ENCODE assay signal across 8 cellular contexts in genomic region chr16:8961811-8962390, GRCh38. TPM values are rescaled to one million over a fixed set of nuclear protein-coding genes. Genes with fewer than 3 reads are reported as not detected.
A peak's percentile ranks its signal among the peaks of the same experiment; 100 is the strongest.
DNase-seq lines count a peak whose midpoint lies in the region; ATAC-seq and TF ChIP-seq lines count a peak whose summit lies in the region.

No MANE protein-coding gene starts in this region.

- no peaks in the 10 kb centered on the region for H3K9me3 ChIP-seq in H9 (ENCODE audit: control insufficient read depth, low read depth, low read length)
- no peaks in the 10 kb centered on the region for H3K9me3 ChIP-seq in SK-N-MC (ENCODE audit: low read depth, low read length)
- no peaks in the 10 kb centered on the region for H3K9me3 ChIP-seq in gastrocnemius medialis

- H3K36me3 ChIP-seq in SK-N-MC (ENCODE audit: insufficient read depth, low read length) (no peaks in the 10 kb centered on the region), gastrocnemius medialis (no peaks in the 10 kb centered on the region)

- H4K5ac ChIP-seq in H9 (ENCODE audit: insufficient read length, low read depth, low read length), result no peak overlapping the region

- TF ChIP-seq POLR2A in gastrocnemius medialis (IDR thresholded peaks at IDR 0.05), result no peak

- H3K27me3 Mint-ChIP-seq in H9 (ENCODE audit: low read depth), result peaks cover 16% of the 10 kb centered on the region

- H3K79me1 ChIP-seq in H9 (ENCODE audit: insufficient read depth, low read depth, low read length, poor library complexity, severe bottlenecking), result peaks cover 4% of the 10 kb centered on the region

- no peak overlapping the region for H2BK5ac ChIP-seq in H9 (ENCODE audit: insufficient read length, low read length)

- H3K4me1 ChIP-seq in H9 (ENCODE audit: insufficient read depth, low read length) (peaks cover 30% of the 10 kb centered on the region), gastrocnemius medialis (peaks cover 55 to 60% of the 10 kb centered on the region in 2 donors)

- no peak overlapping the region for H2BK12ac ChIP-seq in H9 (ENCODE audit: insufficient read length, low read depth, low read length)

- H2BK20ac ChIP-seq in H9 (ENCODE audit: low read depth, low read length, poor library complexity, severe bottlenecking), result no peak overlapping the region

- no peak overlapping the region for H2AK5ac ChIP-seq in H9 (ENCODE audit: insufficient read length, low read length)

- no CpG with 5 or more reads among the region's 15 CpGs for WGBS in H9 (ENCODE audit: extremely low coverage, insufficient read length, low lambda C conversion rate)

- H3K4me1 Mint-ChIP-seq in H9, result peaks cover 60 to 68% of the 10 kb centered on the region in 2 experiments

- H2BK120ac ChIP-seq in H9 (ENCODE audit: low read depth, low read length, poor library complexity, severe bottlenecking), result no peak overlapping the region

- H3K27ac Mint-ChIP-seq in H9, result peak overlapping the region in 2 of 3 experiments; percentile 66 to 91; a peak in 5 of 7 replicates

- H3T11ph ChIP-seq in H9 (ENCODE audit: low read length), result no peak overlapping the region

- peak overlapping the region; percentile 89 for H3K4me2 ChIP-seq in H9 (ENCODE audit: insufficient read depth, insufficient read length, low read length)

- H3K4ac ChIP-seq in H9 (ENCODE audit: low read depth, low read length), result no peak overlapping the region

- H3K27ac ChIP-seq in H9 (ENCODE audit: insufficient read length, low read depth, low read length) (no peak overlapping the region), SK-N-MC (no peak overlapping the region), gastrocnemius medialis (peak overlapping the region; percentile 65 to 86 (median 76))

- H3K27me3 ChIP-seq in H9 (ENCODE audit: insufficient read depth, low read length) (no peaks in the 10 kb centered on the region), gastrocnemius medialis (no peaks in the 10 kb centered on the region)

- in situ Hi-C loops in gastrocnemius medialis (cut with MboI; ENCODE audit: low sequenced_read_pairs in 4 of 4), result loop anchor here in 1 of 4 donors (25.0 kb wide), 1 partner anchor 125 kb away; the partner anchor contains the start of gene HAPSTR1

- peaks cover 19% of the 10 kb centered on the region for H3K23me2 ChIP-seq in H9 (ENCODE audit: insufficient read length, low read depth, low read length, poor library complexity, severe bottlenecking)

- H3K9me3 Mint-ChIP-seq in H9, result peaks cover 0 to 5% of the 10 kb centered on the region in 2 experiments; a peak in 1 of 5 replicates

- H3K18ac ChIP-seq in H9 (ENCODE audit: insufficient read length, low read depth, low read length), result peak overlapping the region; percentile 5

- no peak overlapping the region for H2BK15ac ChIP-seq in H9 (ENCODE audit: low read depth, low read length)

- H4K20me1 ChIP-seq in H9 (ENCODE audit: control insufficient read depth, insufficient read depth, insufficient read length), result no peaks in the 10 kb centered on the region

- H4K91ac ChIP-seq in H9 (ENCODE audit: insufficient read length, low read depth, low read length), result no peak overlapping the region

- TF ChIP-seq CTCF in H9 (conservative IDR thresholded peaks at IDR 0.05), result no peak
- no peak for TF ChIP-seq CTCF in fibroblast of pulmonary artery (IDR thresholded peaks at IDR 0.05; ENCODE audit: low read length, missing control alignments)
- no peak for TF ChIP-seq CTCF in gastrocnemius medialis (IDR thresholded peaks at IDR 0.05 in 4 of 5, conservative IDR thresholded peaks at IDR 0.05 in 1 of 5)

- no peak overlapping the region for H2AFZ ChIP-seq in H9 (ENCODE audit: low read length)

- H4K8ac ChIP-seq in H9 (replicated peaks; ENCODE audit: insufficient read length, low read depth, low read length), result no peak overlapping the region

- peak overlapping the region; percentile 76 to 90 for H3K4me3 Mint-ChIP-seq in H9

- intact Hi-C loops in gastrocnemius medialis (cut with DNase I; ENCODE audit: low total_unique reads), result loop anchor here (2.0 to 5.0 kb wide), 3 partner anchors 85 to 130 kb away; partner anchors contain the start of genes CARHSP1 and HAPSTR1

- no peak overlapping the region for H3K56ac ChIP-seq in H9 (ENCODE audit: insufficient read length, low read depth, low read length)

- peak overlapping the region; percentile 72 for H3K9ac ChIP-seq in H9 (ENCODE audit: extremely low read depth, insufficient read length, low read length)
- H3K9ac ChIP-seq in SK-N-MC (ENCODE audit: insufficient read length), result peak overlapping the region; percentile 89

- no peak overlapping the region for H3K23ac ChIP-seq in H9 (ENCODE audit: insufficient read length, low read depth, low read length)

- H3K36me3 Mint-ChIP-seq in H9 (ENCODE audit: insufficient read depth in 1 of 3, low read depth in 3 of 3), result peaks cover 0 to 8% (median 0%) of the 10 kb centered on the region in 3 experiments; a peak in 3 of 7 replicates

- H3K14ac ChIP-seq in H9 (ENCODE audit: insufficient read depth, low read length), result peak overlapping the region; percentile 80; the same call in 1 of the 2 replicates

- DNase-seq in H9 (no peak), SK-N-MC (ENCODE audit: low read depth, low spot score) (no peak), fibroblast of pulmonary artery (ENCODE audit: low read depth) (no peak), gastrocnemius medialis (no peak), amniotic stem cell (lab: John Stamatoyannopoulos, UW) (no peak), kidney glomerular epithelial cell (lab: John Stamatoyannopoulos, UW) (no peak)
- no peak for DNase-seq in activated CD8-positive, alpha-beta memory T cell treated with anti-CD3 and anti-CD28 coated beads, Interleukin-2, amount 50 U/mL, for 4 hours
- DNase-seq in stimulated activated CD4-positive, alpha-beta T cell treated with anti-CD3 and anti-CD28 coated beads, Interleukin-1b, Interleukin-23, amount 100 ng/mL, for 48 hours, result no peak

- H3K4me3 ChIP-seq in SK-N-MC (peak overlapping the region; percentile 85), fibroblast of pulmonary artery (replicated peaks; ENCODE audit: low read depth, low read length) (peak overlapping the region; percentile 67), gastrocnemius medialis (peak overlapping the region; percentile 58 to 72 (median 64))

- no peak for ATAC-seq in gastrocnemius medialis

- peaks cover 54% of the 10 kb centered on the region; the same call in 1 of the 2 replicates for H3K79me2 ChIP-seq in H9 (ENCODE audit: insufficient read depth, low read length)

RNA-seq across cellular contexts. Expression of gene USP7, which starts 1.8 kb away (rescaled TPM):
- total RNA-seq in H9 (2021) (182 and 192 TPM in 2 replicates), gastrocnemius medialis (10 to 100 TPM; 79.7 to 99.2 (median 85.6) TPM)

Comparison
In these comparisons a context has a peak if more than half of its experiments do, and no peak if none do; other contexts are left out.
1. H3K27ac ChIP-seq: peak in gastrocnemius medialis (4 of 4); none in H9 (single experiment) and SK-N-MC (single experiment).
2. Peak in every context shown above with its lines, with median percentiles within 50 percentile points of each other: H3K4me3 ChIP-seq.